ENCODE assay signal across 26 cellular contexts in genomic region chr16:11399261-11399831, GRCh38. TPM values are rescaled to one million over a fixed set of nuclear protein-coding genes. Genes with fewer than 3 reads are reported as not detected.
DNase-seq lines count a peak whose midpoint lies in the region; ATAC-seq and TF ChIP-seq lines count a peak whose summit lies in the region.
"Had no signal": no experiment of that assay in that cellular context is flagged by ENCODE, and none has a peak within 500 bp of the region (broad histone marks: within the 10 kb centered on the region; RNA-seq: fewer than 3 reads in every experiment).

No MANE protein-coding gene starts in this region.

- no peak overlapping the region for H3K18ac ChIP-seq in neuronal stem cell (ENCODE audit: low read length)

- H3K4me3 ChIP-seq in SK-N-SH (ENCODE audit: low read depth in 2 of 2, low read length in 1 of 2): no peak overlapping the region
- no peak overlapping the region for H3K4me3 ChIP-seq in endodermal cell (ENCODE audit: low read length)
- H3K4me3 ChIP-seq in neuronal stem cell (ENCODE audit: low read length in 2 of 2): no peak overlapping the region
- H3K4me3 ChIP-seq: MG63, SJSA1 had no signal

- H3K9me3 ChIP-seq in SK-N-SH (no peaks in the 10 kb centered on the region), endodermal cell (ENCODE audit: control insufficient read depth, low read length) (no peaks in the 10 kb centered on the region), neuronal stem cell (replicated peaks in 1 of 2; ENCODE audit: control insufficient read depth in 2 of 2, insufficient read depth in 1 of 2, low read depth in 1 of 2, low read length in 2 of 2) (no peaks in the 10 kb centered on the region)
- H3K9me3 ChIP-seq: MG63 had no signal

- no peak overlapping the region for H3K23ac ChIP-seq in neuronal stem cell (ENCODE audit: low read depth, low read length, poor library complexity)

- 85% methylated on average over 20 of the region's 22 CpGs for WGBS in SK-N-SH (ENCODE audit: low lambda C conversion rate)
- 90 to 91% methylated on average over 10 to 22 of the region's 22 CpGs for WGBS in endodermal cell (ENCODE audit: insufficient coverage in 1 of 2, insufficient read length in 1 of 2), 2 experiments
- no CpG with 5 or more reads among the region's 22 CpGs for WGBS in neuronal stem cell (ENCODE audit: extremely low coverage in 2 of 2, insufficient read length in 2 of 2, insufficient replicate concordance in 1 of 2), 2 donors

- TF ChIP-seq EP300 in SK-N-SH (IDR thresholded peaks at IDR 0.05; ENCODE audit: borderline replicate concordance in 1 of 2, low read depth in 1 of 2, low read length in 1 of 2): no peak

- H2BK5ac ChIP-seq in neuronal stem cell (ENCODE audit: low read length): no peak overlapping the region

- POLR2A ChIA-PET in SK-N-SH (lab: Yijun Ruan, JAX): no interaction called here

- H3K9ac ChIP-seq in SK-N-SH (no peak overlapping the region), endodermal cell (ENCODE audit: extremely low read depth, low read length, poor library complexity, severe bottlenecking) (no peak overlapping the region), neuronal stem cell (ENCODE audit: low read depth, low read length, poor library complexity) (no peak overlapping the region)

- no peaks in the 10 kb centered on the region for H3K9me2 ChIP-seq in SK-N-SH

- no peak overlapping the region for H2BK12ac ChIP-seq in neuronal stem cell (ENCODE audit: low read length)

- DNase-seq in SK-N-SH (peak; percentile 13), CD14-positive monocyte (ENCODE audit: low spot score) (peak; percentile 29), endodermal cell (peak; percentile 35), neuronal stem cell (ENCODE audit: low spot score) (no peak), NCI-H510A (lab: John Stamatoyannopoulos, UW) (no peak)
- DNase-seq in activated T-cell treated with anti-CD3 and anti-CD28 coated beads, Interleukin-2, amount 50 U/mL, for 4 hours: no peak
- DNase-seq: Calu3; DMS153; DND-41; KG1; MG63; NCI-H1105 treated with DMSO at 0.1 percent for 48 hours; NCI-H146; NCI-H2029; NCI-H446; NCI-H526; NCI-H82; NK-92 treated with Interleukin-12 subunit alpha and Interleukin-12 subunit beta, amount 100 ng/mL, for 24 hours; PC-3 had no signal

- peak overlapping the region; percentile 27 for H2AK5ac ChIP-seq in neuronal stem cell (ENCODE audit: low read depth, low read length)

- H3K79me1 ChIP-seq in neuronal stem cell (ENCODE audit: low read depth, low read length): no peaks in the 10 kb centered on the region

- H3K4me3 Mint-ChIP-seq in CD14-positive monocyte (no peak overlapping the region), endodermal cell (no peak overlapping the region)
- H3K4me3 Mint-ChIP-seq in activated T-cell treated with anti-CD3 and anti-CD28 coated beads, Interleukin-2, amount 50 U/mL, for 4 hours: no peak overlapping the region
- H3K4me3 Mint-ChIP-seq: B cell; CD8-positive, alpha-beta memory T cell had no signal

- H3F3A ChIP-seq in SK-N-SH (replicated peaks; ENCODE audit: insufficient read depth): no peaks in the 10 kb centered on the region

- H3K9me3 Mint-ChIP-seq in CD14-positive monocyte (no peaks in the 10 kb centered on the region), endodermal cell (no peaks in the 10 kb centered on the region)
- H3K9me3 Mint-ChIP-seq in activated T-cell treated with anti-CD3 and anti-CD28 coated beads, Interleukin-2, amount 50 U/mL, for 4 hours: no peaks in the 10 kb centered on the region
- H3K9me3 Mint-ChIP-seq: CD8-positive, alpha-beta memory T cell had no signal

- H4K8ac ChIP-seq in neuronal stem cell (ENCODE audit: low read depth, low read length): no peak overlapping the region

- peak overlapping the region; percentile 46 for H3K4ac ChIP-seq in neuronal stem cell (ENCODE audit: low read length)

- H2AFZ ChIP-seq in SK-N-SH (ENCODE audit: low read depth) (no peak overlapping the region), neuronal stem cell (ENCODE audit: low read length) (no peak overlapping the region)

- H4K20me1 ChIP-seq in SK-N-SH (ENCODE audit: insufficient read depth): no peaks in the 10 kb centered on the region

- H3K36me3 Mint-ChIP-seq in CD14-positive monocyte (no peaks in the 10 kb centered on the region), endodermal cell (ENCODE audit: low read depth) (no peaks in the 10 kb centered on the region)
- no peaks in the 10 kb centered on the region for H3K36me3 Mint-ChIP-seq in activated T-cell treated with anti-CD3 and anti-CD28 coated beads, Interleukin-2, amount 50 U/mL, for 4 hours (ENCODE audit: insufficient read depth)
- H3K36me3 Mint-ChIP-seq: CD8-positive, alpha-beta memory T cell had no signal

- no peaks in the 10 kb centered on the region for H3K4me1 Mint-ChIP-seq in CD14-positive monocyte
- no peaks in the 10 kb centered on the region for H3K4me1 Mint-ChIP-seq in endodermal cell
- H3K4me1 Mint-ChIP-seq in activated T-cell treated with anti-CD3 and anti-CD28 coated beads, Interleukin-2, amount 50 U/mL, for 4 hours (ENCODE audit: low read depth): no peaks in the 10 kb centered on the region

- no peak for TF ChIP-seq CTCF in SK-N-SH (IDR thresholded peaks at IDR 0.05)
- no peak for TF ChIP-seq CTCF in CD14-positive monocyte (IDR thresholded peaks at IDR 0.05)
- TF ChIP-seq CTCF in endodermal cell (conservative IDR thresholded peaks at IDR 0.05): no peak

- no peaks in the 10 kb centered on the region for H3K79me2 ChIP-seq in SK-N-SH (ENCODE audit: insufficient read depth)

- intact Hi-C loops in CD14-positive monocyte (cut with micrococcal nuclease): loop anchor here (5.0 to 10.0 kb wide), 5 partner anchors 123 to 668 kb away; no protein-coding TSS in a partner anchor

- H2BK15ac ChIP-seq in neuronal stem cell (ENCODE audit: low read length): peak overlapping the region; percentile 45

- H4K91ac ChIP-seq in neuronal stem cell (ENCODE audit: low read depth, low read length, poor library complexity): no peak overlapping the region

- H3K27me3 Mint-ChIP-seq in CD14-positive monocyte (ENCODE audit: low read depth in 3 of 3): peaks cover 5 to 10% (median 6%) of the 10 kb centered on the region in 3 donors
- no peaks in the 10 kb centered on the region for H3K27me3 Mint-ChIP-seq in endodermal cell (ENCODE audit: insufficient read depth)
- H3K27me3 Mint-ChIP-seq in activated T-cell treated with anti-CD3 and anti-CD28 coated beads, Interleukin-2, amount 50 U/mL, for 4 hours (ENCODE audit: low read depth): no peaks in the 10 kb centered on the region
- H3K27me3 Mint-ChIP-seq: B cell had no signal

- no peak overlapping the region for H3K14ac ChIP-seq in neuronal stem cell (ENCODE audit: low read length)

- H3K4me2 ChIP-seq in SK-N-SH (no peak overlapping the region), neuronal stem cell (ENCODE audit: insufficient read depth, low read length, poor library complexity, severe bottlenecking) (no peak overlapping the region)

- H3K27ac ChIP-seq in SK-N-SH (ENCODE audit: low read depth in 2 of 2, low read length in 1 of 2): no peak overlapping the region
- no peak overlapping the region for H3K27ac ChIP-seq in endodermal cell (ENCODE audit: low read depth, low read length)
- H3K27ac ChIP-seq in neuronal stem cell (replicated peaks; ENCODE audit: low read length): no peak overlapping the region
- H3K27ac ChIP-seq: 22Rv1, C4-2B, SJSA1 had no signal

- H3K27me3 ChIP-seq in SK-N-SH (ENCODE audit: insufficient read depth): no peaks in the 10 kb centered on the region
- H3K27me3 ChIP-seq in endodermal cell (ENCODE audit: control insufficient read depth, insufficient read depth, low read length, poor library complexity, severe bottlenecking): no peaks in the 10 kb centered on the region
- H3K27me3 ChIP-seq in neuronal stem cell (ENCODE audit: control insufficient read depth in 3 of 3, insufficient read depth in 3 of 3, low read depth in 1 of 3, low read length in 3 of 3): peaks cover 0 to 18% (median 2%) of the 10 kb centered on the region in 3 experiments
- H3K27me3 ChIP-seq: MG63, SJSA1 had no signal

- TF ChIP-seq RAD21 in SK-N-SH (IDR thresholded peaks at IDR 0.05; ENCODE audit: low read length): no peak

- H3K27ac Mint-ChIP-seq in CD14-positive monocyte: no peak overlapping the region
- no peak overlapping the region for H3K27ac Mint-ChIP-seq in endodermal cell
- H3K27ac Mint-ChIP-seq: B cell; CD8-positive, alpha-beta memory T cell had no signal

- CTCF ChIA-PET in SK-N-SH (lab: Yijun Ruan, JAX): interaction anchor here (0.6 to 8.6 kb wide), 9 partner anchors 8 to 436 kb away, joined by 3 to 107 read pairs (median 4); no protein-coding TSS in a partner anchor

- ATAC-seq in SK-N-SH treated with all-trans-retinoic acid at 6 μM for 48 hours (no peak), HG03025 (IDR thresholded peaks at IDR 0.05; ENCODE audit: low FRiP score, unreplicated experiment) (no peak)
- no peak for ATAC-seq in activated T-cell treated with anti-CD3 and anti-CD28 coated beads, Interleukin-2, amount 50 U/mL, for 4 hours
- ATAC-seq: PC-3 had no signal

- H3K36me3 ChIP-seq in SK-N-SH (replicated peaks in 1 of 2; ENCODE audit: control insufficient read depth in 1 of 2, insufficient read depth in 2 of 2, low read length in 1 of 2) (no peaks in the 10 kb centered on the region), endodermal cell (ENCODE audit: control insufficient read depth, insufficient read depth, low read length) (no peaks in the 10 kb centered on the region), neuronal stem cell (replicated peaks in 1 of 2; ENCODE audit: control insufficient read depth in 2 of 2, insufficient read depth in 2 of 2, low read length in 2 of 2) (no peaks in the 10 kb centered on the region)
- H3K36me3 ChIP-seq: MG63, SJSA1 had no signal

- H3K4me1 ChIP-seq in SK-N-SH (ENCODE audit: control insufficient read depth in 1 of 2, insufficient read depth in 2 of 2, low read depth in 1 of 2, low read length in 1 of 2) (peaks cover 0 to 22% of the 10 kb centered on the region in 2 experiments; a peak in 1 of 4 replicates), endodermal cell (ENCODE audit: control insufficient read depth, insufficient read depth, low read length) (no peaks in the 10 kb centered on the region), neuronal stem cell (ENCODE audit: control insufficient read depth in 2 of 2, insufficient read depth in 1 of 2, low read depth in 1 of 2, low read length in 2 of 2) (peaks cover 5 to 7% of the 10 kb centered on the region in 2 donors)

- H2BK120ac ChIP-seq in neuronal stem cell (ENCODE audit: low read depth, low read length): no peak overlapping the region

TF ChIP-seq in SK-N-SH, 30 proteins besides CTCF, POLR2A, EP300 and RAD21 (continues in another document):
- TF ChIP-seq TEAD4 (IDR thresholded peaks at IDR 0.05; ENCODE audit: borderline replicate concordance, insufficient read depth): no peak

TF ChIP-seq in SK-N-SH treated with all-trans-retinoic acid at 6 μM for 48 hours, 23 proteins besides CTCF, POLR2A, EP300 and RAD21 (continues in another document):
- TF ChIP-seq ZC3H10 (CRISPR knock-in tag; IDR thresholded peaks at IDR 0.05): no peak

RNA-seq across cellular contexts. Expression of gene RMI2, which starts 54.1 kb away (rescaled TPM):
- polyA plus RNA-seq in SK-N-SH (2012; rRNA removed): 5.6 and 8.5 TPM in 2 replicates
- 11.5 and 13.0 TPM in 2 replicates for polyA plus RNA-seq in SK-N-SH (2012; cell fraction: cytosol; rRNA removed)
- polyA plus RNA-seq in SK-N-SH (2012; cell fraction: nucleus; rRNA removed): 4.5 and 5.8 TPM in 2 replicates
- under 1 TPM; 0.23 to 0.24 TPM for polyA plus RNA-seq in CD14-positive monocyte
- total RNA-seq in endodermal cell: 10 to 100 TPM; 55.2 to 62.3 TPM
- polyA plus RNA-seq in endodermal cell (2013, experiment 1 of 2): 48.6 TPM
- polyA plus RNA-seq in endodermal cell (2013, experiment 2 of 2): 43.6 TPM
- polyA plus RNA-seq in neuronal stem cell (2013, experiment 1 of 2): 48.2 TPM
- 49.5 TPM for polyA plus RNA-seq in neuronal stem cell (2013, experiment 2 of 2)
- total RNA-seq in activated T-cell treated with anti-CD3 and anti-CD28 coated beads, Interleukin-2, amount 50 U/mL, for 4 hours: 10 to 100 TPM in 2 of 3 donors, 1 to 10 TPM in 1; 5.5 to 12.9 (median 12.8) TPM

Comparison
In these comparisons a context has a peak if more than half of its experiments do, and no peak if none do; other contexts are left out.
1. DNase-seq: peak in SK-N-SH (single experiment), CD14-positive monocyte (single experiment) and endodermal cell (single experiment); none in neuronal stem cell (single experiment), NCI-H510A (single experiment) and activated T-cell treated with anti-CD3 and anti-CD28 coated beads, Interleukin-2, amount 50 U/mL, for 4 hours (single experiment).
2. RNA of gene RMI2, which starts 54.1 kb away (total RNA-seq): 55.2 to 62.3 TPM in endodermal cell; 5.5 to 12.9 TPM in activated T-cell treated with anti-CD3 and anti-CD28 coated beads, Interleukin-2, amount 50 U/mL, for 4 hours; every median in the first group is over 4 times any median in the second.